In the genomic region with DNA sequence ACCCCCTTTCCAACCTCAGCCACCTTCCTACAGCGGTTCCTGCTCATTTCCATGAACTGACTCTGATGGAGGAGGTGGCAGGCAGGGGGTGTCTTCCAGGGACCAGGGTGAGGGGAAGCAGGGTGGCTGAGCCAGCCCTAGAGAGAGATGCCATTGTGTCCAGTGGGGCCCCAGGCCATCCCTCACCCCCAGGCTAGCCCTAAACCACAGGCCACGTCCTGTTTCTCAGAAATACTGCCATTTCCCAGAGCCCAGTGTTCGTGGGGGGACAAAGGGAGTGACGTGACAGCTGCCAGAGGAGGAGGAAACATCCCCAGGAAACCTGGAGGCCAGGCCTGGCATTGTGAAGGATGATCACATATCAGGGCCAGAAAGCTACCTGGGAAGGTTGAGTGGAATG, we compare ENCODE assay signal across 19 cellular contexts. TPM values are rescaled to one million over a fixed set of nuclear protein-coding genes. Genes with fewer than 3 reads are reported as not detected.
DNase-seq lines count a peak whose midpoint lies in the region; ATAC-seq, FAIRE-seq and TF ChIP-seq lines count a peak whose summit lies in the region.
"Had no signal": no experiment of that assay in that cellular context is flagged by ENCODE, and none has a peak within 500 bp of the region (broad histone marks: within the 10 kb centered on the region; RNA-seq: fewer than 3 reads in every experiment).

No MANE protein-coding gene starts in this region.

- H3K4me3 ChIP-seq in A549 (no peak overlapping the region), K562 (no peak overlapping the region), GM23248 (no peak overlapping the region)
- H3K4me3 ChIP-seq: GM12878, GM23338 had no signal

- H2AFZ ChIP-seq in K562 (ENCODE audit: low read depth, low read length) (no peak overlapping the region), GM23248 (no peak overlapping the region)
- H2AFZ ChIP-seq: GM23338 had no signal

- in situ Hi-C loops in K562 (cut with MboI) (no loop called here), GM23248 (cut with MboI) (no loop called here)

- BruUV-seq in K562 (replicated peaks; lab: Mats Ljungman, UMichigan) = no TSS peak

- no peaks in the 10 kb centered on the region for H3K9me3 ChIP-seq in A549
- no peaks in the 10 kb centered on the region for H3K9me3 ChIP-seq in K562 (replicated peaks; ENCODE audit: control insufficient read depth, insufficient read depth, low read depth, low read length)
- H3K9me3 ChIP-seq in GM23248 (ENCODE audit: low read depth) = no peaks in the 10 kb centered on the region
- H3K9me3 ChIP-seq: BE2C, Caco-2 had no signal

- H3K36me3 ChIP-seq in K562 (ENCODE audit: control insufficient read depth, insufficient read depth, low read length) = no peaks in the 10 kb centered on the region
- no peaks in the 10 kb centered on the region for H3K36me3 ChIP-seq in GM23248 (ENCODE audit: low read depth)
- H3K36me3 ChIP-seq: BE2C had no signal

- FAIRE-seq in A549 (lab: Jason Lieb, UNC) (no peak), K562 (lab: Jason Lieb, UNC) (no peak)
- FAIRE-seq: A204.1, GM12878, GM18507 had no signal

- TF ChIP-seq EP300 in A549 (IDR thresholded peaks at IDR 0.05) (no peak), K562 (IDR thresholded peaks at IDR 0.05; ENCODE audit: low read length) (no peak)

- peaks cover 18% of the 10 kb centered on the region for H3F3A ChIP-seq in GM23248 (ENCODE audit: insufficient read depth)

- H4K20me1 ChIP-seq in K562 (replicated peaks; ENCODE audit: control insufficient read depth, insufficient read depth, low read length) (no peaks in the 10 kb centered on the region), GM23248 (ENCODE audit: insufficient read depth) (no peaks in the 10 kb centered on the region)

- no peak for ATAC-seq in A549
- no peak for ATAC-seq in K562
- ATAC-seq: GM12878, GM23338 had no signal

- WGBS in A549 (ENCODE audit: missing lambda C conversion rate) = 67% methylated on average over 4 of the region's 4 CpGs
- WGBS in K562 (ENCODE audit: insufficient coverage, low coverage, missing lambda C conversion rate) = 9% methylated on average over 4 of the region's 4 CpGs
- 83 to 85% methylated on average over 4 of the region's 4 CpGs for WGBS in GM23248 (ENCODE audit: low coverage in 1 of 2, low lambda C conversion rate in 2 of 2, missing lambda C conversion rate in 2 of 2), 2 experiments

- TF ChIP-seq RAD21 in A549 (conservative IDR thresholded peaks at IDR 0.05 in 1 of 2, IDR thresholded peaks at IDR 0.05 in 1 of 2) = no peak
- TF ChIP-seq RAD21 in K562 (CRISPR knock-in tag; conservative IDR thresholded peaks at IDR 0.05 in 1 of 2, IDR thresholded peaks at IDR 0.05 in 1 of 2) = no peak

- no peaks in the 10 kb centered on the region for H3K9me1 ChIP-seq in K562 (ENCODE audit: control insufficient read depth, insufficient read depth, low read length)

- H3K4me1 ChIP-seq in A549 (peaks cover 40% of the 10 kb centered on the region), K562 (replicated peaks in 1 of 2; ENCODE audit: control insufficient read depth in 2 of 2, insufficient read depth in 2 of 2, low read length in 2 of 2) (peaks cover under 1 to 3% of the 10 kb centered on the region in 2 experiments; a peak in 4 of 5 replicates), GM23248 (ENCODE audit: insufficient read depth) (peaks cover 34% of the 10 kb centered on the region)
- H3K4me1 ChIP-seq: BE2C, Caco-2 had no signal

- H3K4me2 ChIP-seq in A549 (no peak overlapping the region), K562 (ENCODE audit: insufficient read depth, low read length) (no peak overlapping the region), GM23248 (ENCODE audit: unreplicated experiment) (no peak overlapping the region)
- H3K4me2 ChIP-seq: GM23338 had no signal

- POLR2A ChIA-PET in A549 (lab: Yijun Ruan, JAX) (no interaction called here), K562 (lab: Yijun Ruan, JAX) (no interaction called here)

- TF ChIP-seq POLR2A in A549 (IDR thresholded peaks at IDR 0.05; ENCODE audit: low read length) (no peak), K562 (conservative IDR thresholded peaks at IDR 0.05) (no peak)

- DNase-seq in A549 (ENCODE audit: low read depth in 1 of 2, low spot score in 1 of 2) (no peak), EH (ENCODE audit: low read depth) (peak; percentile 56), LHCN-M2 (ENCODE audit: low read depth) (peak; percentile 37), K562 (ENCODE audit: extremely low read depth in 1 of 4, low spot score in 3 of 4) (no peak), NAMALWA (ENCODE audit: low spot score) (no peak), GM23248 (no peak)
- no peak for DNase-seq in activated T-cell treated with anti-CD3 and anti-CD28 coated beads, Interleukin-2, amount 50 U/mL, for 1 hour
- DNase-seq: BE2C; Caco-2; CD8-positive, alpha-beta memory T cell; DMS53; H9; KBM-7 had no signal

- H3K27ac ChIP-seq in A549 (peak overlapping the region; percentile 5 to 88; a peak in 4 of 6 replicates), K562 (ENCODE audit: extremely low read depth, low read depth, low read length) (no peak overlapping the region), GM23248 (no peak overlapping the region)

- intact Hi-C loops in K562 (cut with micrococcal nuclease) = no loop called here

- H3K27me3 ChIP-seq in K562 (ENCODE audit: control insufficient read depth in 2 of 2, insufficient read depth in 2 of 2, low read length in 2 of 2) = peaks cover 0 to 17% of the 10 kb centered on the region in 2 experiments; a peak in 2 of 5 replicates
- H3K27me3 ChIP-seq in GM23248 (replicated peaks; ENCODE audit: insufficient read depth) = no peaks in the 10 kb centered on the region
- H3K27me3 ChIP-seq: BE2C had no signal

- H3K9ac ChIP-seq in K562 (ENCODE audit: insufficient read depth in 1 of 2, low read depth in 2 of 2, low read length in 2 of 2) = peak overlapping the region in 1 of 2 experiments; percentile 53; a peak in 1 of 4 replicates
- no peak overlapping the region for H3K9ac ChIP-seq in GM23248

- TF ChIP-seq CTCF in A549 (IDR thresholded peaks at IDR 0.05) (no peak), K562 (IDR thresholded peaks at IDR 0.05 in 2 of 3, conservative IDR thresholded peaks at IDR 0.05 in 1 of 3; ENCODE audit: insufficient read depth in 2 of 3, low read depth in 1 of 3, low read length in 3 of 3) (no peak)

- CTCF ChIA-PET in A549 (lab: Yijun Ruan, JAX) = interaction anchor here (1.0 to 18.6 kb wide), 3 partner anchors 10 to 35 kb away, joined by 3 to 281 read pairs (median 7); no protein-coding TSS in a partner anchor
- CTCF ChIA-PET in K562 (lab: Yijun Ruan, JAX; ENCODE audit: low intra/inter-chr PET ratio) = interaction anchor here (0.6 kb wide), 1 partner anchor 122 kb away, joined by 3 read pairs; no protein-coding TSS in a partner anchor

- H3K9me2 ChIP-seq in GM23248 (ENCODE audit: insufficient read depth) = no peaks in the 10 kb centered on the region

- H3K79me2 ChIP-seq in K562 (ENCODE audit: control insufficient read depth, insufficient read depth, low read length) (no peaks in the 10 kb centered on the region), GM23248 (ENCODE audit: insufficient read depth) (no peaks in the 10 kb centered on the region)

RNA-seq across cellular contexts. Expression of a gene that starts 39.5 kb away (rescaled TPM):
- 1.8 and 2.3 TPM in 2 replicates for polyA plus RNA-seq in A549 (2011; rRNA removed)
- 4.9 and 6.3 TPM in 2 replicates for polyA plus RNA-seq in A549 (2012; cell fraction: cytosol; rRNA removed)
- polyA plus RNA-seq in A549 (2012; cell fraction: nucleus; rRNA removed) = 5.5 and 5.8 TPM in 2 replicates
- polyA plus RNA-seq in A549 (2017; fragmentation: RNase III; extraction: RNeasy Plus Mini Kit Qiagen cat#74134 plus additional on column Dnase treatment) = 2.6 to 5.8 TPM (median 5.4 TPM) in 3 replicates
- polyA minus RNA-seq in A549 (2011; rRNA and poly(A)+ RNA removed) = 1.7 and 3.4 TPM in 2 replicates
- not detected in 2 replicates for total RNA-seq in LHCN-M2 (2014; rRNA removed)
- not detected for polyA plus RNA-seq in LHCN-M2 (2012)
- total RNA-seq in K562 (2011; cell fraction: chromatin; rRNA removed; ENCODE audit: low replicate concordance) = not detected in 2 replicates
- not detected in 2 replicates for total RNA-seq in K562 (2011; cell fraction: nucleolus; rRNA removed)
- total RNA-seq in K562 (2011; cell fraction: nucleoplasm; rRNA removed) = not detected in 2 replicates
- not detected in 2 replicates for total RNA-seq in K562 (2014; rRNA removed)
- not detected in 2 replicates for total RNA-seq in K562 (2014; rRNA removed; fragmentation: Illumina TruSeq; extraction: Trizol)
- not detected in 2 replicates for total RNA-seq in K562 (2015; rRNA removed; fragmentation: Illumina TruSeq; extraction: Trizol)
- 0.20 TPM in 1 of 2 replicates, not detected in the other for total RNA-seq in K562 (2021)
- not detected in 2 replicates for polyA plus RNA-seq in K562 (2011; rRNA removed)
- not detected in 2 replicates for polyA plus RNA-seq in K562 (2011; cell fraction: cytosol; rRNA removed)
- polyA plus RNA-seq in K562 (2011; cell fraction: nucleus; rRNA removed) = not detected in 2 replicates
- not detected in 2 replicates for polyA plus RNA-seq in K562 (2012)
- not detected in 2 replicates for polyA plus RNA-seq in K562 (2014; fragmentation: Illumina TruSeq; extraction: Trizol)
- not detected for polyA plus RNA-seq in K562 (2014; fragmentation: Nextera tagmentation; extraction: Ambion mirVana)
- not detected in 2 replicates for polyA plus RNA-seq in K562 (2014; rRNA removed)
- polyA minus RNA-seq in K562 (2011; rRNA and poly(A)+ RNA removed) = not detected in 2 replicates
- not detected in 2 replicates for polyA minus RNA-seq in K562 (2011; cell fraction: cytosol; rRNA and poly(A)+ RNA removed)
- polyA minus RNA-seq in K562 (2011; cell fraction: nucleus; rRNA and poly(A)+ RNA removed) = not detected in 2 replicates
- not detected in 2 replicates for total RNA-seq in GM23248 (2014; rRNA removed; shearing (Covaris generic))
- polyA plus RNA-seq in GM23248 (2016; fragmentation: Nextera tagmentation; extraction: Ambion mirVana) = not detected in 2 replicates
- total RNA-seq: CD8-positive, alpha-beta memory T cell; G401; GM12878 had no signal
- polyA plus RNA-seq: CD14-positive monocyte; CD8-positive, alpha-beta memory T cell; GM12878; GM23338 had no signal

RNA-seq across cellular contexts. Expression of a gene that starts 56.9 kb away (rescaled TPM):
- polyA plus RNA-seq in A549 (2011; rRNA removed) (10.7 and 11.1 TPM in 2 replicates), A549 (2017; fragmentation: RNase III; extraction: RNeasy Plus Mini Kit Qiagen cat#74134 plus additional on column Dnase treatment) (5.8 to 6.3 TPM (median 6.2 TPM) in 3 replicates), K562 (2011; rRNA removed) (14.6 and 21.1 TPM in 2 replicates), K562 (2014; fragmentation: Illumina TruSeq; extraction: Trizol) (8.8 and 10.1 TPM in 2 replicates), K562 (2014; fragmentation: Nextera tagmentation; extraction: Ambion mirVana) (1 to 10 TPM in 1 of 2 experiments, under 1 TPM in 1; 0.68 to 1.5 TPM), K562 (2014; rRNA removed) (8.0 and 8.1 TPM in 2 replicates), GM23248 (2016; fragmentation: Nextera tagmentation; extraction: Ambion mirVana) (0.79 and 1.2 TPM in 2 replicates)
- polyA plus RNA-seq in A549 (2012; cell fraction: cytosol; rRNA removed) = 1.2 and 1.4 TPM in 2 replicates
- 1.2 and 1.7 TPM in 2 replicates for polyA plus RNA-seq in A549 (2012; cell fraction: nucleus; rRNA removed)
- polyA minus RNA-seq in A549 (2011; rRNA and poly(A)+ RNA removed) = 25.6 and 28.7 TPM in 2 replicates
- total RNA-seq in LHCN-M2 (2014; rRNA removed) (11.8 and 14.9 TPM in 2 replicates), K562 (2014; rRNA removed) (10.0 and 16.5 TPM in 2 replicates), K562 (2014; rRNA removed; fragmentation: Illumina TruSeq; extraction: Trizol) (18.1 and 19.4 TPM in 2 replicates), K562 (2015; rRNA removed; fragmentation: Illumina TruSeq; extraction: Trizol) (16.2 and 17.3 TPM in 2 replicates), K562 (2021) (15.1 and 16.0 TPM in 2 replicates)
- polyA plus RNA-seq in LHCN-M2 (2012) = 3.0 TPM
- total RNA-seq in K562 (2011; cell fraction: chromatin; rRNA removed; ENCODE audit: low replicate concordance) = 15.0 and 31.9 TPM in 2 replicates
- 14.7 and 16.8 TPM in 2 replicates for total RNA-seq in K562 (2011; cell fraction: nucleolus; rRNA removed)
- 21.8 and 30.6 TPM in 2 replicates for total RNA-seq in K562 (2011; cell fraction: nucleoplasm; rRNA removed)
- 4.7 and 12.8 TPM in 2 replicates for polyA plus RNA-seq in K562 (2011; cell fraction: cytosol; rRNA removed)
- 13.5 and 25.0 TPM in 2 replicates for polyA plus RNA-seq in K562 (2011; cell fraction: nucleus; rRNA removed)
- 4.4 and 4.9 TPM in 2 replicates for polyA plus RNA-seq in K562 (2012)
- 46.9 and 57.6 TPM in 2 replicates for polyA minus RNA-seq in K562 (2011; rRNA and poly(A)+ RNA removed)
- polyA minus RNA-seq in K562 (2011; cell fraction: cytosol; rRNA and poly(A)+ RNA removed) = 17.7 and 18.5 TPM in 2 replicates
- polyA minus RNA-seq in K562 (2011; cell fraction: nucleus; rRNA and poly(A)+ RNA removed) = 28.5 and 38.7 TPM in 2 replicates
- 11.1 and 15.8 TPM in 2 replicates for total RNA-seq in GM23248 (2014; rRNA removed; shearing (Covaris generic))

Comparison
In these comparisons a context has a peak if more than half of its experiments do, and no peak if none do; other contexts are left out.
1. DNase-seq: peak in EH (single experiment) and LHCN-M2 (single experiment); none in A549 (0 of 2), K562 (0 of 4), NAMALWA (single experiment), activated T-cell treated with anti-CD3 and anti-CD28 coated beads, Interleukin-2, amount 50 U/mL, for 1 hour (single experiment) and GM23248 (single experiment).
2. H3K27ac ChIP-seq: peak in A549 (2 of 2); none in K562 (single experiment) and GM23248 (single experiment).